In genomic region chr7:43647772-43648643, GRCh38 we compare ENCODE assay signal across 8 cellular contexts.
DNase-seq lines count a peak whose midpoint lies in the region; ATAC-seq and TF ChIP-seq lines count a peak whose summit lies in the region.

No MANE protein-coding gene starts in this region.

- TF ChIP-seq CTCF in AG09309 (IDR thresholded peaks at IDR 0.05; ENCODE audit: control insufficient read depth, insufficient read depth, low read depth, low read length, missing control alignments) (no peak), Peyer's patch (IDR thresholded peaks at IDR 0.05) (no peak), heart left ventricle (IDR thresholded peaks at IDR 0.05) (no peak), progenitor cell of endocrine pancreas (IDR thresholded peaks at IDR 0.05; ENCODE audit: unreplicated experiment) (no peak), GM13976 (IDR thresholded peaks at IDR 0.05; ENCODE audit: borderline replicate concordance, control extremely low read depth, extremely low read depth, insufficient read depth, missing control alignments) (no peak)

- H3K36me3 ChIP-seq in Peyer's patch (peaks cover 0 to 11% (median 0%) of the 10 kb centered on the region in 3 donors), heart left ventricle (peaks cover 0 to 18% (median 5%) of the 10 kb centered on the region in 9 donors)

- 8 to 25% (median 11%) methylated on average over 6 to 9 of the region's 9 CpGs for WGBS in heart left ventricle, 4 donors

- H3K4me1 ChIP-seq in Peyer's patch (peaks cover 3 to 44% (median 32%) of the 10 kb centered on the region in 4 donors), heart left ventricle (peaks cover 10 to 80% (median 66%) of the 10 kb centered on the region in 12 donors)

- intact Hi-C loops in heart left ventricle (cut with DNase I), result loop anchor here in 5 of 10 donors (2.0 to 10.0 kb wide), 5 partner anchors 47 to 65 kb away; partner anchors contain the start of gene STK17A (in 3 of the 5)

- TF ChIP-seq POLR2A in Peyer's patch (IDR thresholded peaks at IDR 0.05) (no peak), heart left ventricle (IDR thresholded peaks at IDR 0.05) (no peak)

- ATAC-seq in GM18870 (IDR thresholded peaks at IDR 0.05; ENCODE audit: unreplicated experiment), result peak; percentile 28
- ATAC-seq in heart left ventricle, result peak; percentile 55 to 83 (median 75)

- H3K27ac ChIP-seq in Peyer's patch (peak overlapping the region; percentile 76 to 93 (median 86)), heart left ventricle (peak overlapping the region; percentile 73 to 96 (median 88))

- H3K9me3 Mint-ChIP-seq in progenitor cell of endocrine pancreas (ENCODE audit: low read depth), result no peaks in the 10 kb centered on the region

- no peaks in the 10 kb centered on the region for H3K27me3 ChIP-seq in Peyer's patch
- no peaks in the 10 kb centered on the region for H3K27me3 ChIP-seq in heart left ventricle

- H3K36me3 Mint-ChIP-seq in progenitor cell of endocrine pancreas (ENCODE audit: insufficient read depth), result peaks cover 30% of the 10 kb centered on the region

- H3K9me3 ChIP-seq in Peyer's patch (no peaks in the 10 kb centered on the region), heart left ventricle (no peaks in the 10 kb centered on the region)

- H3K4me1 Mint-ChIP-seq in progenitor cell of endocrine pancreas (ENCODE audit: low read depth), result peaks cover 1% of the 10 kb centered on the region

- H3K4me3 ChIP-seq in AG09309 (ENCODE audit: control insufficient read depth, low read depth, low read length) (peak overlapping the region; percentile 13), Peyer's patch (peak overlapping the region in 1 of 4 donors; percentile 21), heart left ventricle (peak overlapping the region in 4 of 12 donors; percentile 1 to 27 (median 8))

- in situ Hi-C loops in GM13976 (cut with MboI; ENCODE audit: low sequenced_read_pairs, unreplicated experiment), result no loop called here

- DNase-seq in AG09309 (ENCODE audit: low read depth) (peak; percentile 99), HK-2 (ENCODE audit: unreplicated experiment) (peak; percentile 75), Peyer's patch (peak in 2 of 3 donors; percentile 61 to 71), amniotic stem cell (lab: John Stamatoyannopoulos, UW) (peak; percentile 98), heart left ventricle (peak in 4 of 5 donors; percentile 48 to 75 (median 66)), progenitor cell of endocrine pancreas (ENCODE audit: low spot score, unreplicated experiment) (no peak), GM13976 (ENCODE audit: low spot score) (no peak)

- H3K4me3 Mint-ChIP-seq in progenitor cell of endocrine pancreas (ENCODE audit: low read depth), result no peak overlapping the region

- peak overlapping the region; percentile 71 for H3K27ac Mint-ChIP-seq in progenitor cell of endocrine pancreas

- no peaks in the 10 kb centered on the region for H3K27me3 Mint-ChIP-seq in progenitor cell of endocrine pancreas

Comparison
In these comparisons a context has a peak if more than half of its experiments do, and no peak if none do; other contexts are left out.
1. DNase-seq: peak in AG09309 (single experiment), HK-2 (single experiment), Peyer's patch (2 of 3), amniotic stem cell (single experiment) and heart left ventricle (4 of 5); none in progenitor cell of endocrine pancreas (single experiment) and GM13976 (single experiment).